ENCODE assay signal across 1 cellular context in the genomic region with DNA sequence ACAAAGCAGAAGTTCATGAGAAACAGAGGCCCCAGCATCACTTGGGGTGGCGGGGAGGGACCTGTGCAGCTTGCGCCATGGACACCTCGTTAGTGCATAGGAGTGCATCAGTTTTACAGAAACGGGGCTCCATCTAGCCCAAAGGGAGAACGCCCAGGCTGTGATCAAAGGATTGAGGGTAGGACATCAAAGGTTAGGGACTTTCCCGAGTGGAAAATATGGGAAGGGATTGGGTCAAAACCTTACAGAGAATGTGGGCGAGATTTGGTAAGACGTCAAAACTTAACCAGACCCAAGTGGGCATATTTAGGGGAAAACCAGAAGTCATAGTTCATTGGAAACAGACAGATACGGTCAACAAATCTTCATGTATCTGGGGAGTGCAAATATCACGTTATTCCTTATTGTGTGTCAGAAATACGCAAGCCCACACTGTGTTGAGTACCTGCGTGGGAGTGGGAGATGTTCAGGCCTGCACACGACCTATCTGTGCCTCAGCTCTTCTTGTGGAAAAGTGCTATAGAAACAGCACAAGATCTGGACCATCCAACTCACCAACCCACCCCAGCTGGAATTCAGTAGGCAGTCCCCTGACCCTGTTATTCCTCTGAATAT.
TF ChIP-seq lines count a peak whose summit lies in the region.

No MANE protein-coding gene starts in this region.

TF ChIP-seq in SK-N-SH, 30 proteins besides CTCF, POLR2A, EP300 and RAD21:
- no peak for TF ChIP-seq USF1 (IDR thresholded peaks at IDR 0.05; ENCODE audit: borderline replicate concordance, low read depth)
- TF ChIP-seq TEAD4 (IDR thresholded peaks at IDR 0.05; ENCODE audit: borderline replicate concordance, insufficient read depth) = no peak
- TF ChIP-seq ELF1 (IDR thresholded peaks at IDR 0.05) = no peak
- no peak for TF ChIP-seq IRF3 (IDR thresholded peaks at IDR 0.05; ENCODE audit: low read depth, low read length)
- no peak for TF ChIP-seq GABPA (IDR thresholded peaks at IDR 0.05; ENCODE audit: low read depth)
- TF ChIP-seq FOSL2 (IDR thresholded peaks at IDR 0.05; ENCODE audit: borderline replicate concordance, low read depth) = no peak
- TF ChIP-seq TCF12 (IDR thresholded peaks at IDR 0.05) = no peak
- no peak for TF ChIP-seq REST (IDR thresholded peaks at IDR 0.05; ENCODE audit: low read depth, low read length)
TF ChIP-seq in SK-N-SH: peak in this region for 0.
